Comparison of ENCODE assay signal across 1 cellular context in the genomic region with DNA sequence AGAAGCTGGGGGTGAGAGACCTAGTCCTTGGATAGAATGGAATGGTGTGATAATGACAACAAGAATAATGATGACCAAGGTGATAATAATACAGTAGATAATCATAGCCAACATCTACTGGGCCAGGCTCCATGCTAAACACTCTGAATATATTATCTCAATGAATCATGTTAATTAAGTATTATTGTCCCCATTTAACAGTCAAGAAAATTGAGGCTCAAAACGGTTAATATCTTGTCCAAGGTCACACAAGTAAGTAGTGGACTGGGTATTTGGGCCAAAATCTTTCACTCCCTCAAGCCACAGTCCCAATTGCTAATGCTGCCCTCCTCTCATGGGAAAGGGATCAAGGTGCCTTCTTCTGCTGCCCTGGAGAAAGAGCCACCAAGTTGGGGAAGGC.
TF ChIP-seq lines count a peak whose summit lies in the region.

No MANE protein-coding gene starts in this region.

TF ChIP-seq in WTC11, 78 proteins besides CTCF, POLR2A, EP300 and RAD21:
- no peak for TF ChIP-seq EMX1 (CRISPR knock-in tag; IDR thresholded peaks at IDR 0.05)
- TF ChIP-seq, protein P1, sequence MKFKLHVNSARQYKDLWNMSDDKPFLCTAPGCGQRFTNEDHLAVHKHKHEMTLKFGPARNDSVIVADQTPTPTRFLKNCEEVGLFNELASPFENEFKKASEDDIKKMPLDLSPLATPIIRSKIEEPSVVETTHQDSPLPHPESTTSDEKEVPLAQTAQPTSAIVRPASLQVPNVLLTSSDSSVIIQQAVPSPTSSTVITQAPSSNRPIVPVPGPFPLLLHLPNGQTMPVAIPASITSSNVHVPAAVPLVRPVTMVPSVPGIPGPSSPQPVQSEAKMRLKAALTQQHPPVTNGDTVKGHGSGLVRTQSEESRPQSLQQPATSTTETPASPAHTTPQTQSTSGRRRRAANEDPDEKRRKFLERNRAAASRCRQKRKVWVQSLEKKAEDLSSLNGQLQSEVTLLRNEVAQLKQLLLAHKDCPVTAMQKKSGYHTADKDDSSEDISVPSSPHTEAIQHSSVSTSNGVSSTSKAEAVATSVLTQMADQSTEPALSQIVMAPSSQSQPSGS (CRISPR knock-in tag; IDR thresholded peaks at IDR 0.05; ENCODE audit: borderline replicate concordance, low read depth), result no peak
- no peak for TF ChIP-seq SP1 (CRISPR knock-in tag; conservative IDR thresholded peaks at IDR 0.05)
- TF ChIP-seq, protein P2, sequence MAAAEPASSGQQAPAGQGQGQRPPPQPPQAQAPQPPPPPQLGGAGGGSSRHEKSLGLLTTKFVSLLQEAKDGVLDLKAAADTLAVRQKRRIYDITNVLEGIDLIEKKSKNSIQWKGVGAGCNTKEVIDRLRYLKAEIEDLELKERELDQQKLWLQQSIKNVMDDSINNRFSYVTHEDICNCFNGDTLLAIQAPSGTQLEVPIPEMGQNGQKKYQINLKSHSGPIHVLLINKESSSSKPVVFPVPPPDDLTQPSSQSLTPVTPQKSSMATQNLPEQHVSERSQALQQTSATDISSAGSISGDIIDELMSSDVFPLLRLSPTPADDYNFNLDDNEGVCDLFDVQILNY (CRISPR knock-in tag; IDR thresholded peaks at IDR 0.05), result no peak
- TF ChIP-seq, protein P3, sequence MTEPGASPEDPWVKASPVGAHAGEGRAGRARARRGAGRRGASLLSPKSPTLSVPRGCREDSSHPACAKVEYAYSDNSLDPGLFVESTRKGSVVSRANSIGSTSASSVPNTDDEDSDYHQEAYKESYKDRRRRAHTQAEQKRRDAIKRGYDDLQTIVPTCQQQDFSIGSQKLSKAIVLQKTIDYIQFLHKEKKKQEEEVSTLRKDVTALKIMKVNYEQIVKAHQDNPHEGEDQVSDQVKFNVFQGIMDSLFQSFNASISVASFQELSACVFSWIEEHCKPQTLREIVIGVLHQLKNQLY (CRISPR knock-in tag; IDR thresholded peaks at IDR 0.05), result no peak
